ENCODE assay signal across 7 cellular contexts in the genomic region with DNA sequence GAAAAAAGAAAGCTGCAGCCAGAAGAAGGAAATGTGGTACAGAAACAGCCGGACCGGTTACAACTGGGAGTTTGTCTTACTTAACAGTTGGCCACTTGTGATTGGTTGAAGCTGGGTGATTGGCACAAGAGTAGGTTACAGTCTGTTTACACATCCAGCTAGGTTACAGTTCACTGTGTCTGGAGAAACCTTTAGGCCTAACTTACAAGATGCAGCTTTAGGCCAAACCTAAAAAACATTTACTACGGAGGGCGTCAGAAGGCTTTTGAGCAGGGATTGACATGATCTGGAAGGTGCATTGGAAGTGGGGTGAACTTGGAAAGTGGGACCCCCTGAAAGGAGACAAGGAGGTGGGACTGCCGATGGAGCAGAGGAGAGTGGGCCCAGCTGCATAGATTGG.
A peak's percentile ranks its signal among the peaks of the same experiment; 100 is the strongest.
DNase-seq lines count a peak whose midpoint lies in the region; ATAC-seq and TF ChIP-seq lines count a peak whose summit lies in the region.

No MANE protein-coding gene starts in this region.

- no peak overlapping the region for H2BK15ac ChIP-seq in IMR-90 (ENCODE audit: low read depth, low read length)

- H3K56ac ChIP-seq in IMR-90 (ENCODE audit: extremely low read depth, insufficient read depth, low read length): no peak overlapping the region

- no peaks in the 10 kb centered on the region for H3K9me3 ChIP-seq in IMR-90 (ENCODE audit: control insufficient read depth, insufficient read depth, low read length)
- H3K9me3 ChIP-seq in thyroid gland: no peaks in the 10 kb centered on the region

- H2BK20ac ChIP-seq in IMR-90 (ENCODE audit: low read depth, low read length): peak overlapping the region; percentile 5; the same call in 1 of the 2 replicates

- 63% methylated on average over 2 of the region's 5 CpGs; no CpG with 5 or more reads in 1 of the 2 experiments for WGBS in IMR-90 (ENCODE audit: extremely low coverage in 2 of 2, insufficient read length in 1 of 2), 2 experiments
- 44 to 55% methylated on average over 5 of the region's 5 CpGs for WGBS in thyroid gland, 2 donors

- no peak overlapping the region for H2AK9ac ChIP-seq in IMR-90 (replicated peaks; ENCODE audit: low read depth, low read length, poor library complexity)

- POLR2A ChIA-PET in IMR-90 (lab: Charles Lee; ENCODE audit: unreplicated experiment): interaction anchor here (0.6 kb wide), 1 partner anchor 140 kb away, joined by 3 read pairs; a partner anchor contains a TSS

- H4K8ac ChIP-seq in IMR-90 (ENCODE audit: low read depth in 2 of 2, low read length in 2 of 2): peak overlapping the region; percentile 20 to 61; a peak in 1 of 4 replicates

- H4K91ac ChIP-seq in IMR-90 (ENCODE audit: insufficient read depth, low read depth, low read length): peak overlapping the region; percentile 15; the same call in 1 of the 2 replicates

- peak overlapping the region; percentile 0; the same call in 1 of the 2 replicates for H4K5ac ChIP-seq in IMR-90 (ENCODE audit: low read depth, low read length)

- H3K9ac ChIP-seq in IMR-90 (ENCODE audit: low read depth, low read length): no peak overlapping the region

- no peak overlapping the region; the same call in 1 of the 2 replicates for H2AK5ac ChIP-seq in IMR-90 (ENCODE audit: low read depth, low read length)

- H3K4ac ChIP-seq in IMR-90 (ENCODE audit: low read depth, low read length): peak overlapping the region; percentile 50; the same call in 1 of the 2 replicates

- H3K27me3 ChIP-seq in IMR-90 (ENCODE audit: control insufficient read depth, insufficient read depth, low read length): no peaks in the 10 kb centered on the region
- no peaks in the 10 kb centered on the region for H3K27me3 ChIP-seq in thyroid gland

- peak overlapping the region; percentile 26; the same call in 1 of the 2 replicates for H2BK120ac ChIP-seq in IMR-90 (ENCODE audit: low read depth, low read length)

- H3K23ac ChIP-seq in IMR-90 (ENCODE audit: low read depth, low read length): no peak overlapping the region

- intact Hi-C loops in IMR-90 (cut with micrococcal nuclease) (no loop called here), left colon (cut with DNase I, micrococcal nuclease) (no loop called here), thyroid gland (cut with DNase I) (no loop called here)

- H3K14ac ChIP-seq in IMR-90 (replicated peaks; ENCODE audit: low read depth, low read length): 0 out of 2 replicates have a peak overlapping the region, but pooled peaks have one; percentile 1

- H3K79me1 ChIP-seq in IMR-90 (ENCODE audit: low read depth in 1 of 2, low read length in 2 of 2): no peaks in the 10 kb centered on the region

- H2BK5ac ChIP-seq in IMR-90 (ENCODE audit: low read depth, low read length, poor library complexity, severe bottlenecking): no peak overlapping the region

- H3K4me2 ChIP-seq in IMR-90 (ENCODE audit: low read depth, low read length): no peak overlapping the region

- H3K27ac ChIP-seq in IMR-90 (ENCODE audit: insufficient read depth, low read length): no peak overlapping the region
- H3K27ac ChIP-seq in thyroid gland: peak overlapping the region; percentile 44 to 73 (median 68)

- H3K4me1 ChIP-seq in IMR-90 (ENCODE audit: control insufficient read depth, insufficient read depth, low read length): peaks cover 13% of the 10 kb centered on the region
- H3K4me1 ChIP-seq in thyroid gland: peaks cover 8 to 27% of the 10 kb centered on the region in 2 donors

- dilution Hi-C loops in IMR-90 (cut with HindIII; ENCODE audit: low sequenced_read_pairs, unreplicated experiment): no loop called here

- no peaks in the 10 kb centered on the region for H3K36me3 ChIP-seq in IMR-90 (ENCODE audit: control insufficient read depth, insufficient read depth, low read length)
- H3K36me3 ChIP-seq in thyroid gland: no peaks in the 10 kb centered on the region

- CTCF ChIA-PET in IMR-90 (lab: Yijun Ruan, JAX): no interaction called here

- in situ Hi-C loops in IMR-90 (cut with MboI; ENCODE audit: low sequenced_read_pairs): no loop called here

- no peak overlapping the region for H3K4me3 ChIP-seq in IMR-90 (ENCODE audit: insufficient read depth, low read depth, low read length)
- H3K4me3 ChIP-seq in thyroid gland (replicated peaks in 1 of 3): no peak overlapping the region

- H2AFZ ChIP-seq in IMR-90 (replicated peaks; ENCODE audit: low read length, poor library complexity): peak overlapping the region; percentile 58

- DNase-seq in IMR-90: peak; percentile 72
- peak; percentile 69 for DNase-seq in astrocyte of the hippocampus (ENCODE audit: low read depth, low spot score)
- peak; percentile 57 to 85 for DNase-seq in left colon
- peak; percentile 76 to 78 for DNase-seq in thyroid gland
- no peak for DNase-seq in NCI-H1105 (lab: John Stamatoyannopoulos, UW)

- ATAC-seq in IMR-90 (ENCODE audit: low read depth): peak; percentile 67
- peak; percentile 76 for ATAC-seq in left colon
- no peak for ATAC-seq in GM18861 (IDR thresholded peaks at IDR 0.05; ENCODE audit: unreplicated experiment)
- ATAC-seq in GM21381 (IDR thresholded peaks at IDR 0.05; ENCODE audit: unreplicated experiment): no peak

- TF ChIP-seq RAD21 in IMR-90 (IDR thresholded peaks at IDR 0.05; ENCODE audit: low read length): no peak

- BruUV-seq in IMR-90 (replicated peaks; lab: Mats Ljungman, UMichigan): no TSS peak

- TF ChIP-seq CTCF in IMR-90 (conservative IDR thresholded peaks at IDR 0.05; ENCODE audit: low read depth, low read length) (no peak), thyroid gland (IDR thresholded peaks at IDR 0.05) (no peak)

- peaks cover 19% of the 10 kb centered on the region for H3K9me1 ChIP-seq in IMR-90 (ENCODE audit: insufficient read depth, low read length)

- H4K20me1 ChIP-seq in IMR-90 (ENCODE audit: insufficient read depth, low read length): no peaks in the 10 kb centered on the region

- TF ChIP-seq POLR2A in IMR-90 (IDR thresholded peaks at IDR 0.05; ENCODE audit: low read depth, low read length) (no peak), thyroid gland (IDR thresholded peaks at IDR 0.05) (peak in 1 of 2 donors; percentile 39)

- peak overlapping the region; percentile 6; the same call in 1 of the 2 replicates for H3K18ac ChIP-seq in IMR-90 (ENCODE audit: low read depth, low read length)

TF ChIP-seq in IMR-90, 13 proteins besides CTCF, POLR2A, EP300 and RAD21:
- TF ChIP-seq FOS (IDR thresholded peaks at IDR 0.05; ENCODE audit: low read depth, low read length): no peak
- TF ChIP-seq MAFK (IDR thresholded peaks at IDR 0.05; ENCODE audit: low read depth, low read length): no peak

Comparison
In these comparisons a context has a peak if more than half of its experiments do, and no peak if none do; other contexts are left out.
1. ATAC-seq: peak in IMR-90 (single experiment) and left colon (single experiment); none in GM18861 (single experiment) and GM21381 (single experiment).